Comparison of ENCODE assay signal across 16 cellular contexts in genomic region chr17:39095309-39095686, GRCh38. TPM values are rescaled to one million over a fixed set of nuclear protein-coding genes. Genes with fewer than 3 reads are reported as not detected.
DNase-seq lines count a peak whose midpoint lies in the region; ATAC-seq lines count a peak whose summit lies in the region.
"Had no signal": no experiment of that assay in that cellular context is flagged by ENCODE, and none has a peak within 500 bp of the region (broad histone marks: within the 10 kb centered on the region; RNA-seq: fewer than 3 reads in every experiment).

No MANE protein-coding gene starts in this region.

- DNase-seq in activated T-cell treated with anti-CD3 and anti-CD28 coated beads, Interleukin-2, amount 50 U/mL, for 4 hours = no peak
- DNase-seq in activated T-cell treated with anti-CD3 and anti-CD28 coated beads, Interleukin-2, amount 50 U/mL, for 48 hours = no peak
- DNase-seq in GM23248 (peak; percentile 55), NCI-H524 treated with DMSO at 0.1 percent for 48 hours (lab: John Stamatoyannopoulos, UW) (no peak)
- no peak for DNase-seq in effector memory CD4-positive, alpha-beta T cell
- no peak for DNase-seq in stimulated activated effector memory CD8-positive, alpha-beta T cell treated with anti-CD3 and anti-CD28 coated beads, Interleukin-12 subunit alpha, Interleukin-12 subunit beta, amount 100 ng/mL, for 72 hours (ENCODE audit: low spot score in 2 of 2)
- no peak for DNase-seq in stimulated activated CD4-positive, alpha-beta T cell treated with anti-CD3 and anti-CD28 coated beads, Interleukin-2, amount 100 ng/mL, for 48 hours
- DNase-seq: activated naive CD4-positive, alpha-beta T cell treated with anti-CD3 and anti-CD28 coated beads for 36 hours; COR-L47; islet precursor cell; stimulated activated CD4-positive, alpha-beta T cell treated with anti-CD3 and anti-CD28 coated beads, Interleukin-12 subunit alpha, Interleukin-12 subunit beta, amount 100 ng/mL, for 4 hours; SW 1271 had no signal

- no peaks in the 10 kb centered on the region for H3K27me3 Mint-ChIP-seq in activated T-cell treated with anti-CD3 and anti-CD28 coated beads, Interleukin-2, amount 50 U/mL, for 4 hours (ENCODE audit: low read depth)

- no peaks in the 10 kb centered on the region; the same call in none of the 2 replicates for H3K27me3 ChIP-seq in GM23248 (replicated peaks; ENCODE audit: insufficient read depth)
- H3K27me3 ChIP-seq in effector memory CD4-positive, alpha-beta T cell (replicated peaks; ENCODE audit: control insufficient read depth, insufficient read depth, low read length, poor library complexity, severe bottlenecking) = no peaks in the 10 kb centered on the region

- no peaks in the 10 kb centered on the region for H3K36me3 Mint-ChIP-seq in activated T-cell treated with anti-CD3 and anti-CD28 coated beads, Interleukin-2, amount 50 U/mL, for 4 hours (ENCODE audit: insufficient read depth)
- H3K36me3 Mint-ChIP-seq in stimulated activated effector memory CD8-positive, alpha-beta T cell treated with anti-CD3 and anti-CD28 coated beads, Interleukin-12 subunit alpha, Interleukin-12 subunit beta, amount 100 ng/mL, for 72 hours = peaks cover 8% of the 10 kb centered on the region
- H3K36me3 Mint-ChIP-seq: memory B cell had no signal

- no peak for ATAC-seq in activated T-cell treated with anti-CD3 and anti-CD28 coated beads, Interleukin-2, amount 50 U/mL, for 4 hours
- no peak for ATAC-seq in stimulated activated effector memory CD8-positive, alpha-beta T cell treated with anti-CD3 and anti-CD28 coated beads, Interleukin-12 subunit alpha, Interleukin-12 subunit beta, amount 100 ng/mL, for 72 hours
- ATAC-seq in HG02885 (IDR thresholded peaks at IDR 0.05; ENCODE audit: poor library complexity, unreplicated experiment) = no peak

- in situ Hi-C loops in GM23248 (cut with MboI) = no loop called here

- H4K20me1 ChIP-seq in GM23248 (ENCODE audit: insufficient read depth) = no peaks in the 10 kb centered on the region

- H3K4me1 Mint-ChIP-seq in activated T-cell treated with anti-CD3 and anti-CD28 coated beads, Interleukin-2, amount 50 U/mL, for 4 hours (ENCODE audit: low read depth) = peaks cover 78% of the 10 kb centered on the region
- peaks cover 76% of the 10 kb centered on the region for H3K4me1 Mint-ChIP-seq in stimulated activated effector memory CD8-positive, alpha-beta T cell treated with anti-CD3 and anti-CD28 coated beads, Interleukin-12 subunit alpha, Interleukin-12 subunit beta, amount 100 ng/mL, for 72 hours

- no peak overlapping the region for H3K27ac ChIP-seq in GM23248
- peak overlapping the region; percentile 48 for H3K27ac ChIP-seq in effector memory CD4-positive, alpha-beta T cell (ENCODE audit: insufficient read depth, low read length, poor library complexity, severe bottlenecking)

- peak overlapping the region; percentile 23 for H3K4me3 Mint-ChIP-seq in activated T-cell treated with anti-CD3 and anti-CD28 coated beads, Interleukin-2, amount 50 U/mL, for 4 hours
- H3K4me3 Mint-ChIP-seq in stimulated activated effector memory CD8-positive, alpha-beta T cell treated with anti-CD3 and anti-CD28 coated beads, Interleukin-12 subunit alpha, Interleukin-12 subunit beta, amount 100 ng/mL, for 72 hours = peak overlapping the region; percentile 67
- H3K4me3 Mint-ChIP-seq: memory B cell had no signal

- no peaks in the 10 kb centered on the region for H3K9me2 ChIP-seq in GM23248 (ENCODE audit: insufficient read depth)

- H3K27ac Mint-ChIP-seq in stimulated activated effector memory CD8-positive, alpha-beta T cell treated with anti-CD3 and anti-CD28 coated beads, Interleukin-12 subunit alpha, Interleukin-12 subunit beta, amount 100 ng/mL, for 72 hours = peak overlapping the region; percentile 85
- H3K27ac Mint-ChIP-seq: memory B cell had no signal

- H3K4me1 ChIP-seq in GM23248 (ENCODE audit: insufficient read depth) = no peaks in the 10 kb centered on the region
- peaks cover 70% of the 10 kb centered on the region for H3K4me1 ChIP-seq in effector memory CD4-positive, alpha-beta T cell (ENCODE audit: control insufficient read depth, insufficient read depth, low read length, poor library complexity, severe bottlenecking)

- no peak overlapping the region for H3K4me2 ChIP-seq in GM23248 (ENCODE audit: unreplicated experiment)

- H3K9me3 ChIP-seq in GM23248 (ENCODE audit: low read depth) = no peaks in the 10 kb centered on the region
- H3K9me3 ChIP-seq in effector memory CD4-positive, alpha-beta T cell (ENCODE audit: control insufficient read depth, low read length) = no peaks in the 10 kb centered on the region
- H3K9me3 ChIP-seq: esophagus muscularis mucosa had no signal

- no peak overlapping the region for H3K4me3 ChIP-seq in GM23248
- no peak overlapping the region for H3K4me3 ChIP-seq in effector memory CD4-positive, alpha-beta T cell (ENCODE audit: insufficient read depth, low read depth, low read length, poor library complexity, severe bottlenecking)
- H3K4me3 ChIP-seq: esophagus muscularis mucosa had no signal

- H3K9ac ChIP-seq in GM23248 = no peak overlapping the region

- no peaks in the 10 kb centered on the region for H3F3A ChIP-seq in GM23248 (ENCODE audit: insufficient read depth)

- no peaks in the 10 kb centered on the region for H3K36me3 ChIP-seq in GM23248 (ENCODE audit: low read depth)
- no peaks in the 10 kb centered on the region for H3K36me3 ChIP-seq in effector memory CD4-positive, alpha-beta T cell (ENCODE audit: control insufficient read depth, insufficient read depth, low read length)
- H3K36me3 ChIP-seq: esophagus muscularis mucosa had no signal

- H3K79me2 ChIP-seq in GM23248 (ENCODE audit: insufficient read depth) = no peaks in the 10 kb centered on the region

- H3K9me3 Mint-ChIP-seq in activated T-cell treated with anti-CD3 and anti-CD28 coated beads, Interleukin-2, amount 50 U/mL, for 4 hours = no peaks in the 10 kb centered on the region
- no peaks in the 10 kb centered on the region for H3K9me3 Mint-ChIP-seq in stimulated activated effector memory CD8-positive, alpha-beta T cell treated with anti-CD3 and anti-CD28 coated beads, Interleukin-12 subunit alpha, Interleukin-12 subunit beta, amount 100 ng/mL, for 72 hours
- H3K9me3 Mint-ChIP-seq: activated naive CD4-positive, alpha-beta T cell treated with anti-CD3 and anti-CD28 coated beads for 36 hours; memory B cell had no signal

- 6 to 9% methylated on average over 2 to 5 of the region's 5 CpGs for WGBS in GM23248 (ENCODE audit: low coverage in 1 of 2, low lambda C conversion rate in 2 of 2, missing lambda C conversion rate in 2 of 2), 2 experiments

- no peak overlapping the region for H2AFZ ChIP-seq in GM23248

RNA-seq across cellular contexts. Expression of gene PLXDC1, which starts 56.1 kb away (rescaled TPM):
- total RNA-seq in activated T-cell treated with anti-CD3 and anti-CD28 coated beads, Interleukin-2, amount 50 U/mL, for 4 hours = under 1 TPM; 0.33 to 0.87 (median 0.68) TPM
- total RNA-seq in GM23248 (2014; rRNA removed; shearing (Covaris generic)) = not detected in 2 replicates
- polyA plus RNA-seq in GM23248 (2016; fragmentation: Nextera tagmentation; extraction: Ambion mirVana) = 0.24 and 0.71 TPM in 2 replicates
- total RNA-seq: pulmonary artery endothelial cell had no signal
